29 cellular contexts compared by ENCODE assay signal in the genomic region with DNA sequence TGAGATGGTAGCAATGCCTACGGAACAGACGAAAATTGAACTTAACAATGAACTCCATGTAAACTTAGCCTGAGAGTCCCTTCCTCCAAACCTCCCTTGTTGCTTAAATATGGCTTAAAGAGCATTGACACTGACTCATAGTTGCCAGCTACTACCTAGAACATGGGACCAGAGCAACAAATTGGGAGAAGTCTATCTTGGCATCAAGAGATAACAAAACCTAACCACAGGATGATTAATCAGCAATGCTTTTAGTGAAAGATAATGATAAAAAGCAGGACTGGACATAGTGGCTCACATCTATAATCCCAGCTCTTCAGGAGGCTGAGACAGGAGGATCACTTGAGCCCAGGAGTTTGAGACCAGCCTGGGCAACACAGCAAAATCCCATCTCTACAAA.
"Had no signal": no experiment of that assay in that cellular context is flagged by ENCODE, and none has a peak within 500 bp of the region (broad histone marks: within the 10 kb centered on the region; RNA-seq: fewer than 3 reads in every experiment).

No MANE protein-coding gene starts in this region.

- H3K4me3 ChIP-seq: body of pancreas, hepatocyte, left lung, lung, right lobe of liver, skin epidermis, vagina had no signal

- ATAC-seq: activated T-cell treated with anti-CD3 and anti-CD28 coated beads, Interleukin-2, amount 50 U/mL, for 72 hours; body of pancreas; left lung; naive thymus-derived CD4-positive, alpha-beta T cell; right lobe of liver; stimulated activated memory B cell treated with anti-CD40 and anti-IgM and Interleukin-4, amounts not matched to agents 10 μg/mL and 1 μg/mL and 100 μg/mL, for 72 hours had no signal

- H3K27ac Mint-ChIP-seq: activated CD4-positive, alpha-beta memory T cell treated with anti-CD3 and anti-CD28 coated beads for 36 hours; activated naive CD4-positive, alpha-beta T cell treated with anti-CD3 and anti-CD28 coated beads for 36 hours; activated naive CD8-positive, alpha-beta T cell treated with anti-CD3 and anti-CD28 coated beads, Interleukin-2, amount 10 ng/mL, durations not matched to agents 7 days and 5 days; activated T-cell treated with anti-CD3 and anti-CD28 coated beads, Interleukin-2, amount 50 U/mL, for 72 hours; immature natural killer cell; naive thymus-derived CD4-positive, alpha-beta T cell; stimulated activated memory B cell treated with anti-CD40 and anti-IgM and Interleukin-4, amounts not matched to agents 10 μg/mL and 1 μg/mL and 100 μg/mL, for 72 hours had no signal

- H3K4me1 Mint-ChIP-seq: activated naive CD8-positive, alpha-beta T cell treated with anti-CD3 and anti-CD28 coated beads, Interleukin-2, amount 10 ng/mL, durations not matched to agents 7 days and 5 days; immature natural killer cell; naive thymus-derived CD4-positive, alpha-beta T cell; neural crest cell; stimulated activated memory B cell treated with anti-CD40 and anti-IgM and Interleukin-4, amounts not matched to agents 10 μg/mL and 1 μg/mL and 100 μg/mL, for 72 hours had no signal

- DNase-seq: activated CD4-positive, alpha-beta memory T cell treated with anti-CD3 and anti-CD28 coated beads for 36 hours; activated CD4-positive, alpha-beta T cell treated with anti-CD3 and anti-CD28 coated beads for 48 hours; activated CD4-positive, CD25-positive, alpha-beta regulatory T cell; activated effector memory CD4-positive, alpha-beta T cell treated with Interleukin-2 at 50 U/mL for 16 hours; activated naive CD4-positive, alpha-beta T cell treated with anti-CD3 and anti-CD28 coated beads for 36 hours; activated naive CD8-positive, alpha-beta T cell treated with anti-CD3 and anti-CD28 coated beads, Interleukin-2, amount 10 ng/mL, durations not matched to agents 7 days and 5 days; activated T-cell treated with anti-CD3 and anti-CD28 coated beads, Interleukin-2, amount 50 U/mL, for 72 hours; amygdala; body of pancreas; dermis blood vessel endothelial cell; effector CD8-positive, alpha-beta T cell; glutamatergic neuron; immature natural killer cell; kidney glomerular epithelial cell; left lung; naive thymus-derived CD4-positive, alpha-beta T cell; occipital lobe; posterior cingulate gyrus; right lobe of liver; stimulated activated CD4-positive, alpha-beta T cell treated with anti-CD3 and anti-CD28 coated beads, Interleukin-1b, Interleukin-23, amount 100 ng/mL, for 48 hours; trophoblast cell had no signal

- FAIRE-seq: frontal cortex, TTC549 had no signal

- H3K4me3 Mint-ChIP-seq: activated CD4-positive, alpha-beta memory T cell treated with anti-CD3 and anti-CD28 coated beads for 36 hours; activated naive CD4-positive, alpha-beta T cell treated with anti-CD3 and anti-CD28 coated beads for 36 hours; activated naive CD8-positive, alpha-beta T cell treated with anti-CD3 and anti-CD28 coated beads, Interleukin-2, amount 10 ng/mL, durations not matched to agents 7 days and 5 days; activated T-cell treated with anti-CD3 and anti-CD28 coated beads, Interleukin-2, amount 50 U/mL, for 72 hours; immature natural killer cell; naive thymus-derived CD4-positive, alpha-beta T cell; neural crest cell; stimulated activated memory B cell treated with anti-CD40 and anti-IgM and Interleukin-4, amounts not matched to agents 10 μg/mL and 1 μg/mL and 100 μg/mL, for 72 hours had no signal

- H3K27me3 Mint-ChIP-seq: activated CD4-positive, alpha-beta memory T cell treated with anti-CD3 and anti-CD28 coated beads for 36 hours; activated naive CD8-positive, alpha-beta T cell treated with anti-CD3 and anti-CD28 coated beads, Interleukin-2, amount 10 ng/mL, durations not matched to agents 7 days and 5 days; stimulated activated memory B cell treated with anti-CD40 and anti-IgM and Interleukin-4, amounts not matched to agents 10 μg/mL and 1 μg/mL and 100 μg/mL, for 72 hours had no signal
